ENCODE assay signal across 8 cellular contexts in genomic region chr12:54404061-54405004, GRCh38. TPM values are rescaled to one million over a fixed set of nuclear protein-coding genes. Genes with fewer than 3 reads are reported as not detected.
DNase-seq lines count a peak whose midpoint lies in the region; ATAC-seq and TF ChIP-seq lines count a peak whose summit lies in the region.

No MANE protein-coding gene starts in this region.

- H4K8ac ChIP-seq in neuronal stem cell (ENCODE audit: low read depth, low read length) = no peak overlapping the region

- H3K27me3 Mint-ChIP-seq in activated CD8-positive, alpha-beta T cell treated with anti-CD3 and anti-CD28 coated beads for 36 hours = no peaks in the 10 kb centered on the region

- H3K9me3 Mint-ChIP-seq in activated CD8-positive, alpha-beta T cell treated with anti-CD3 and anti-CD28 coated beads for 36 hours = no peaks in the 10 kb centered on the region

- no peak overlapping the region for H2BK120ac ChIP-seq in neuronal stem cell (ENCODE audit: low read depth, low read length)

- no peak overlapping the region for H3K9ac ChIP-seq in neuronal stem cell (ENCODE audit: low read depth, low read length, poor library complexity)

- intact Hi-C loops in activated CD8-positive, alpha-beta T cell treated with anti-CD3 and anti-CD28 coated beads for 36 hours (cut with micrococcal nuclease) = no loop called here
- intact Hi-C loops in posterior vena cava (cut with DNase I) = loop anchor here in 1 of 2 donors (5.0 kb wide), 1 partner anchor 33 kb away; no protein-coding TSS in a partner anchor

- H3K4me3 ChIP-seq in epithelial cell of esophagus (ENCODE audit: low read length) = no peak overlapping the region
- H3K4me3 ChIP-seq in neuronal stem cell (ENCODE audit: low read length in 2 of 2) = no peak overlapping the region

- H3K36me3 Mint-ChIP-seq in activated CD8-positive, alpha-beta T cell treated with anti-CD3 and anti-CD28 coated beads for 36 hours (ENCODE audit: low read depth) = peaks cover 39% of the 10 kb centered on the region

- no peak overlapping the region for H3K27ac ChIP-seq in neuronal stem cell (replicated peaks; ENCODE audit: low read length)

- H3K27me3 ChIP-seq in neuronal stem cell (ENCODE audit: control insufficient read depth in 3 of 3, insufficient read depth in 3 of 3, low read depth in 1 of 3, low read length in 3 of 3) = no peaks in the 10 kb centered on the region

- H3K9me3 ChIP-seq in neuronal stem cell (replicated peaks in 1 of 2; ENCODE audit: control insufficient read depth in 2 of 2, insufficient read depth in 1 of 2, low read depth in 1 of 2, low read length in 2 of 2) = no peaks in the 10 kb centered on the region

- H3K4ac ChIP-seq in neuronal stem cell (ENCODE audit: low read length) = no peak overlapping the region

- no peak overlapping the region for H3K4me2 ChIP-seq in neuronal stem cell (ENCODE audit: insufficient read depth, low read length, poor library complexity, severe bottlenecking)

- no peak overlapping the region for H2AK5ac ChIP-seq in neuronal stem cell (ENCODE audit: low read depth, low read length)

- peaks cover 8% of the 10 kb centered on the region for H3K4me1 Mint-ChIP-seq in activated CD8-positive, alpha-beta T cell treated with anti-CD3 and anti-CD28 coated beads for 36 hours (ENCODE audit: low read depth)

- H3K4me3 Mint-ChIP-seq in activated CD8-positive, alpha-beta T cell treated with anti-CD3 and anti-CD28 coated beads for 36 hours = no peak overlapping the region

- H3K14ac ChIP-seq in neuronal stem cell (ENCODE audit: low read length) = no peak overlapping the region

- no peak overlapping the region for H2BK12ac ChIP-seq in neuronal stem cell (ENCODE audit: low read length)

- H2AFZ ChIP-seq in neuronal stem cell (ENCODE audit: low read length) = no peak overlapping the region

- no peaks in the 10 kb centered on the region for H3K4me1 ChIP-seq in neuronal stem cell (ENCODE audit: control insufficient read depth in 2 of 2, insufficient read depth in 1 of 2, low read depth in 1 of 2, low read length in 2 of 2)

- no peak overlapping the region for H3K18ac ChIP-seq in neuronal stem cell (ENCODE audit: low read length)

- CTCF ChIA-PET in activated CD8-positive, alpha-beta T cell treated with anti-CD3 and anti-CD28 coated beads for 36 hours (lab: Charles Lee) = interaction anchor here (0.6 to 12.3 kb wide), 32 partner anchors 9 to 161 kb away, joined by 3 to 479 read pairs (median 4); partner anchors contain the start of genes ITGA5 and NCKAP1L

- TF ChIP-seq CTCF in activated CD8-positive, alpha-beta T cell treated with anti-CD3 and anti-CD28 coated beads for 36 hours (IDR thresholded peaks at IDR 0.05) = peak; percentile 100
- peak; percentile 98 for TF ChIP-seq CTCF in epithelial cell of esophagus (IDR thresholded peaks at IDR 0.05; ENCODE audit: insufficient read depth, low read depth, low read length, missing control alignments)

- peak; percentile 69 for ATAC-seq in activated CD8-positive, alpha-beta T cell treated with anti-CD3 and anti-CD28 coated beads for 36 hours
- no peak for ATAC-seq in HG02981 (IDR thresholded peaks at IDR 0.05; ENCODE audit: unreplicated experiment)

- POLR2A ChIA-PET in activated CD8-positive, alpha-beta T cell treated with anti-CD3 and anti-CD28 coated beads for 36 hours (lab: Charles Lee) = no interaction called here

- H2BK15ac ChIP-seq in neuronal stem cell (ENCODE audit: low read length) = no peak overlapping the region

- no peak overlapping the region for H3K23ac ChIP-seq in neuronal stem cell (ENCODE audit: low read depth, low read length, poor library complexity)

- no peaks in the 10 kb centered on the region for H3K79me1 ChIP-seq in neuronal stem cell (ENCODE audit: low read depth, low read length)

- H4K91ac ChIP-seq in neuronal stem cell (ENCODE audit: low read depth, low read length, poor library complexity) = no peak overlapping the region

- H3K36me3 ChIP-seq in neuronal stem cell (replicated peaks in 1 of 2; ENCODE audit: control insufficient read depth in 2 of 2, insufficient read depth in 2 of 2, low read length in 2 of 2) = peaks cover 69 to 78% of the 10 kb centered on the region in 2 donors

- H2BK5ac ChIP-seq in neuronal stem cell (ENCODE audit: low read length) = no peak overlapping the region

- DNase-seq in NK-92 treated with Interleukin-12 subunit alpha and Interleukin-12 subunit beta, amount 100 ng/mL, for 24 hours (lab: John Stamatoyannopoulos, UW) = peak; percentile 8
- DNase-seq in NK-92 (lab: John Stamatoyannopoulos, UW; ENCODE audit: unreplicated experiment) = no peak
- peak; percentile 36 for DNase-seq in NCI-H146 treated with DMSO at 0.1 percent for 48 hours (lab: John Stamatoyannopoulos, UW; ENCODE audit: unreplicated experiment)
- DNase-seq in activated CD8-positive, alpha-beta T cell treated with anti-CD3 and anti-CD28 coated beads for 36 hours = peak; percentile 82
- peak; percentile 67 for DNase-seq in epithelial cell of esophagus (ENCODE audit: low read depth)
- DNase-seq in neuronal stem cell (ENCODE audit: low spot score) = peak; percentile 80
- DNase-seq in posterior vena cava (ENCODE audit: low spot score) = no peak

- WGBS in neuronal stem cell (ENCODE audit: extremely low coverage in 2 of 2, insufficient read length in 2 of 2, insufficient replicate concordance in 1 of 2), 2 donors = no CpG with 5 or more reads among the region's 11 CpGs

- H3K27ac Mint-ChIP-seq in activated CD8-positive, alpha-beta T cell treated with anti-CD3 and anti-CD28 coated beads for 36 hours = peak overlapping the region; percentile 29

RNA-seq across cellular contexts. Expression of gene ITGA5, which starts 14.7 kb away (rescaled TPM):
- total RNA-seq in activated CD8-positive, alpha-beta T cell treated with anti-CD3 and anti-CD28 coated beads for 36 hours = 10 to 100 TPM; 35.2 to 36.6 TPM
- polyA plus RNA-seq in neuronal stem cell (2013, experiment 1 of 2) = 37.3 TPM
- 38.6 TPM for polyA plus RNA-seq in neuronal stem cell (2013, experiment 2 of 2)
- 1,000 to 10,000 TPM in 1 of 2 donors, 100 to 1,000 TPM in 1; 833 to 1,151 TPM for total RNA-seq in posterior vena cava

RNA-seq across cellular contexts. Expression of gene ZNF385A, which starts 19.8 kb away (rescaled TPM):
- 1 to 10 TPM; 1.1 to 2.5 TPM for total RNA-seq in activated CD8-positive, alpha-beta T cell treated with anti-CD3 and anti-CD28 coated beads for 36 hours
- 60.0 TPM for polyA plus RNA-seq in neuronal stem cell (2013, experiment 1 of 2)
- 56.5 TPM for polyA plus RNA-seq in neuronal stem cell (2013, experiment 2 of 2)
- total RNA-seq in posterior vena cava = 10 to 100 TPM; 19.3 to 23.2 TPM

RNA-seq across cellular contexts. Expression of gene GPR84, which starts 40.0 kb away (rescaled TPM):
- total RNA-seq in activated CD8-positive, alpha-beta T cell treated with anti-CD3 and anti-CD28 coated beads for 36 hours = not detected
- 0.03 TPM for polyA plus RNA-seq in neuronal stem cell (2013, experiment 1 of 2)
- polyA plus RNA-seq in neuronal stem cell (2013, experiment 2 of 2) = 0.04 TPM
- total RNA-seq in posterior vena cava = 1 to 10 TPM; 1.6 to 2.5 TPM

Comparison
In these comparisons a context has a peak if more than half of its experiments do, and no peak if none do; other contexts are left out.
1. DNase-seq: peak in NK-92 treated with Interleukin-12 subunit alpha and Interleukin-12 subunit beta, amount 100 ng/mL, for 24 hours (single experiment), NCI-H146 treated with DMSO at 0.1 percent for 48 hours (single experiment), activated CD8-positive, alpha-beta T cell treated with anti-CD3 and anti-CD28 coated beads for 36 hours (single experiment), epithelial cell of esophagus (single experiment) and neuronal stem cell (single experiment); none in NK-92 (single experiment) and posterior vena cava (single experiment).
2. RNA of gene ITGA5, which starts 14.7 kb away (total RNA-seq): 833 to 1,151 TPM in posterior vena cava; 35.2 to 36.6 TPM in activated CD8-positive, alpha-beta T cell treated with anti-CD3 and anti-CD28 coated beads for 36 hours; every median in the first group is over 10 times any median in the second.
3. RNA of gene ZNF385A, which starts 19.8 kb away (total RNA-seq): 19.3 to 23.2 TPM in posterior vena cava; 1.1 to 2.5 TPM in activated CD8-positive, alpha-beta T cell treated with anti-CD3 and anti-CD28 coated beads for 36 hours; every median in the first group is over 4 times any median in the second.